ENCODE assay signal across 19 cellular contexts in genomic region chr13:110237895-110238294, GRCh38.
DNase-seq lines count a peak whose midpoint lies in the region; ATAC-seq and TF ChIP-seq lines count a peak whose summit lies in the region.
"Had no signal": no experiment of that assay in that cellular context is flagged by ENCODE, and none has a peak within 500 bp of the region (broad histone marks: within the 10 kb centered on the region; RNA-seq: fewer than 3 reads in every experiment).

No MANE protein-coding gene starts in this region.

- intact Hi-C loops in heart left ventricle (cut with DNase I): loop anchor here in 2 of 10 donors (5.0 kb wide), 2 partner anchors 34 to 69 kb away; partner anchors contain the start of genes COL4A1 (in 1 of the 2) and COL4A2 (in 1 of the 2)
- intact Hi-C loops in cardiac septum (cut with DNase I): no loop called here
- intact Hi-C loops in esophagus squamous epithelium (cut with DNase I): no loop called here
- intact Hi-C loops in prostate gland (cut with DNase I): no loop called here
- intact Hi-C loops in upper lobe of right lung (cut with DNase I): no loop called here

- 4 to 10% (median 8%) methylated on average over 1 of the region's 1 CpG for WGBS in heart left ventricle, 4 donors
- WGBS in esophagus squamous epithelium, 2 donors: 5 to 50% methylated on average over 1 of the region's 1 CpG
- WGBS in prostate gland: 50% methylated on average over 1 of the region's 1 CpG

- H3K27ac ChIP-seq in heart left ventricle (peak overlapping the region; percentile 61 to 84 (median 74)), esophagus squamous epithelium (peak overlapping the region; percentile 16 to 82 (median 64)), prostate gland (peak overlapping the region; percentile 48 to 51), upper lobe of right lung (peak overlapping the region; percentile 38)
- H3K27ac ChIP-seq: BLaER1 treated with 17β-estradiol and CSF1 and Interleukin-3, amounts not matched to agents 10 nM and 100 nM; suprapubic skin had no signal

- H3K27me3 ChIP-seq in heart left ventricle (no peaks in the 10 kb centered on the region), esophagus squamous epithelium (no peaks in the 10 kb centered on the region), prostate gland (replicated peaks; ENCODE audit: insufficient read depth) (no peaks in the 10 kb centered on the region), upper lobe of right lung (no peaks in the 10 kb centered on the region)
- H3K27me3 ChIP-seq: BLaER1 treated with 17β-estradiol and CSF1 and Interleukin-3, amounts not matched to agents 10 nM and 100 nM; suprapubic skin had no signal

- TF ChIP-seq POLR2A in heart left ventricle (IDR thresholded peaks at IDR 0.05) (no peak), esophagus squamous epithelium (IDR thresholded peaks at IDR 0.05) (no peak), prostate gland (IDR thresholded peaks at IDR 0.05) (no peak)

- H3K36me3 ChIP-seq in heart left ventricle (peaks cover 0 to 22% (median 0%) of the 10 kb centered on the region in 9 donors), esophagus squamous epithelium (no peaks in the 10 kb centered on the region), prostate gland (no peaks in the 10 kb centered on the region), upper lobe of right lung (no peaks in the 10 kb centered on the region)
- H3K36me3 ChIP-seq: BLaER1 treated with 17β-estradiol and CSF1 and Interleukin-3, amounts not matched to agents 10 nM and 100 nM; suprapubic skin had no signal

- no peak for TF ChIP-seq CTCF in heart left ventricle (IDR thresholded peaks at IDR 0.05)
- no peak for TF ChIP-seq CTCF in esophagus squamous epithelium (IDR thresholded peaks at IDR 0.05)
- TF ChIP-seq CTCF in prostate gland (IDR thresholded peaks at IDR 0.05): no peak
- TF ChIP-seq CTCF in upper lobe of right lung (IDR thresholded peaks at IDR 0.05): no peak

- H3K4me1 ChIP-seq in heart left ventricle (peaks cover 7 to 100% (median 79%) of the 10 kb centered on the region in 12 donors), esophagus squamous epithelium (peaks cover 0 to 61% (median 29%) of the 10 kb centered on the region in 3 donors), prostate gland (replicated peaks) (no peaks in the 10 kb centered on the region), upper lobe of right lung (peaks cover 31% of the 10 kb centered on the region)

- DNase-seq in heart left ventricle (no peak), cardiac septum (ENCODE audit: low spot score) (no peak), esophagus squamous epithelium (lab: John Stamatoyannopoulos, UW) (no peak), prostate gland (ENCODE audit: low spot score) (no peak), upper lobe of right lung (no peak), SW480 (ENCODE audit: low spot score) (no peak), glomerular visceral epithelial cell (ENCODE audit: extremely low spot score) (no peak)
- DNase-seq: activated B cell treated with CpG ODN at 0.5 μM for 24 hours; activated CD8-positive, alpha-beta memory T cell treated with anti-CD3 and anti-CD28 coated beads for 24 hours; endodermal cell; kidney glomerular epithelial cell; NCI-H1092 treated with DMSO at 0.1 percent for 48 hours; NCI-H524; SIG-M5; small intestine; stimulated activated CD4-positive, alpha-beta T cell treated with anti-CD3 and anti-CD28 coated beads, Interleukin-4, amount 100 ng/mL, for 4 hours had no signal

- H3K4me3 ChIP-seq in heart left ventricle (no peak overlapping the region), esophagus squamous epithelium (no peak overlapping the region), prostate gland (no peak overlapping the region), upper lobe of right lung (no peak overlapping the region)
- H3K4me3 ChIP-seq: BLaER1 treated with 17β-estradiol and CSF1 and Interleukin-3, amounts not matched to agents 10 nM and 100 nM; suprapubic skin had no signal

- H3K9me3 ChIP-seq in heart left ventricle (no peaks in the 10 kb centered on the region), esophagus squamous epithelium (no peaks in the 10 kb centered on the region), prostate gland (no peaks in the 10 kb centered on the region), upper lobe of right lung (no peaks in the 10 kb centered on the region)
- H3K9me3 ChIP-seq: BLaER1 treated with 17β-estradiol and CSF1 and Interleukin-3, amounts not matched to agents 10 nM and 100 nM; suprapubic skin had no signal

- ATAC-seq in heart left ventricle (no peak), upper lobe of right lung (no peak), GM19324 (IDR thresholded peaks at IDR 0.05; ENCODE audit: low FRiP score, unreplicated experiment) (no peak)
